1 cellular context compared by ENCODE assay signal in genomic region chr2:151423760-151424159, GRCh38.
TF ChIP-seq lines count a peak whose summit lies in the region.

No MANE protein-coding gene starts in this region.

TF ChIP-seq in GM12878, 131 proteins besides CTCF, POLR2A, EP300 and RAD21 (continued from another document):
- no peak for TF ChIP-seq REST (IDR thresholded peaks at IDR 0.05; ENCODE audit: low read depth, low read length)
